ENCODE assay signal across 15 cellular contexts in genomic region chr9:120475341-120475740, GRCh38.
DNase-seq lines count a peak whose midpoint lies in the region; ATAC-seq and TF ChIP-seq lines count a peak whose summit lies in the region.
"Had no signal": no experiment of that assay in that cellular context is flagged by ENCODE, and none has a peak within 500 bp of the region (broad histone marks: within the 10 kb centered on the region; RNA-seq: fewer than 3 reads in every experiment).

No MANE protein-coding gene starts in this region.

- DNase-seq in activated naive CD4-positive, alpha-beta T cell treated with anti-CD3 and anti-CD28 coated beads, Interleukin-2, amount 50 U/mL, for 72 hours (ENCODE audit: low spot score in 2 of 2) = no peak
- no peak for DNase-seq in activated naive CD4-positive, alpha-beta T cell treated with anti-CD3 and anti-CD28 coated beads for 36 hours
- DNase-seq in choroid plexus epithelial cell (ENCODE audit: low read depth) (peak; percentile 96), lower leg skin (ENCODE audit: low spot score in 2 of 2) (peak; percentile 50 to 87), tibial nerve (ENCODE audit: low spot score in 2 of 2) (peak in 1 of 2 donors; percentile 24), retina (no peak), NCI-H748 treated with DMSO at 0.1 percent for 48 hours (lab: John Stamatoyannopoulos, UW) (no peak)
- DNase-seq in activated CD8-positive, alpha-beta memory T cell treated with anti-CD3 and anti-CD28 coated beads for 24 hours = no peak
- DNase-seq: activated CD4-positive, alpha-beta memory T cell treated with anti-CD3 and anti-CD28 coated beads for 36 hours; activated gamma-delta T cell; DND-41; foreskin melanocyte; NCI-H187 treated with DMSO at 0.1 percent for 48 hours; right lobe of liver had no signal

- intact Hi-C loops in activated naive CD4-positive, alpha-beta T cell treated with anti-CD3 and anti-CD28 coated beads for 36 hours (cut with micrococcal nuclease) = loop anchor here (5.0 kb wide), 1 partner anchor 918 kb away; no protein-coding TSS in a partner anchor
- intact Hi-C loops in lower leg skin (cut with DNase I; ENCODE audit: low total_unique reads) = no loop called here

- H3K27ac ChIP-seq in tibial nerve = peak overlapping the region in 3 of 4 donors; percentile 13 to 63 (median 58)
- H3K27ac ChIP-seq: right lobe of liver had no signal

- no peaks in the 10 kb centered on the region for H3K27me3 ChIP-seq in tibial nerve
- H3K27me3 ChIP-seq: right lobe of liver had no signal

- no peak for TF ChIP-seq POLR2A in lower leg skin (IDR thresholded peaks at IDR 0.05)
- no peak for TF ChIP-seq POLR2A in tibial nerve (IDR thresholded peaks at IDR 0.05)

- peaks cover 0 to 7% of the 10 kb centered on the region in 2 donors for H3K36me3 Mint-ChIP-seq in activated naive CD4-positive, alpha-beta T cell treated with anti-CD3 and anti-CD28 coated beads, Interleukin-2, amount 50 U/mL, for 72 hours
- peaks cover 36% of the 10 kb centered on the region for H3K36me3 Mint-ChIP-seq in activated naive CD4-positive, alpha-beta T cell treated with anti-CD3 and anti-CD28 coated beads for 36 hours (ENCODE audit: low read depth)

- no peaks in the 10 kb centered on the region for H3K9me3 Mint-ChIP-seq in activated naive CD4-positive, alpha-beta T cell treated with anti-CD3 and anti-CD28 coated beads, Interleukin-2, amount 50 U/mL, for 72 hours
- H3K9me3 Mint-ChIP-seq in activated naive CD4-positive, alpha-beta T cell treated with anti-CD3 and anti-CD28 coated beads for 36 hours = no peaks in the 10 kb centered on the region
- H3K9me3 Mint-ChIP-seq: activated CD4-positive, alpha-beta memory T cell treated with anti-CD3 and anti-CD28 coated beads for 36 hours had no signal

- H3K4me3 Mint-ChIP-seq in activated naive CD4-positive, alpha-beta T cell treated with anti-CD3 and anti-CD28 coated beads for 36 hours = no peak overlapping the region
- H3K4me3 Mint-ChIP-seq: activated CD4-positive, alpha-beta memory T cell treated with anti-CD3 and anti-CD28 coated beads for 36 hours had no signal

- H3K4me1 ChIP-seq in tibial nerve = peaks cover 0 to 17% (median 0%) of the 10 kb centered on the region in 4 donors

- H3K4me1 Mint-ChIP-seq in activated naive CD4-positive, alpha-beta T cell treated with anti-CD3 and anti-CD28 coated beads for 36 hours (ENCODE audit: low read depth) = peaks cover 3% of the 10 kb centered on the region

- H3K4me3 ChIP-seq in choroid plexus epithelial cell (ENCODE audit: low read depth, low read length) (peak overlapping the region; percentile 3), lower leg skin (ENCODE audit: low read depth, poor library complexity, severe bottlenecking) (no peak overlapping the region), tibial nerve (no peak overlapping the region)
- H3K4me3 ChIP-seq: right lobe of liver, thoracic aorta had no signal

- no peaks in the 10 kb centered on the region for H3K9me3 ChIP-seq in tibial nerve
- H3K9me3 ChIP-seq: right lobe of liver, thoracic aorta had no signal

- CTCF ChIA-PET in activated naive CD4-positive, alpha-beta T cell treated with anti-CD3 and anti-CD28 coated beads for 36 hours (lab: Charles Lee) = no interaction called here

- WGBS in lower leg skin, 2 donors = 75 to 80% methylated on average over 7 of the region's 7 CpGs
- WGBS in tibial nerve, 2 donors = 54 to 63% methylated on average over 7 of the region's 7 CpGs

- no peaks in the 10 kb centered on the region for H3K27me3 Mint-ChIP-seq in activated naive CD4-positive, alpha-beta T cell treated with anti-CD3 and anti-CD28 coated beads for 36 hours (ENCODE audit: low read depth)
- H3K27me3 Mint-ChIP-seq: activated CD4-positive, alpha-beta memory T cell treated with anti-CD3 and anti-CD28 coated beads for 36 hours had no signal

- no peak for TF ChIP-seq EP300 in tibial nerve (IDR thresholded peaks at IDR 0.05)

- no peak for ATAC-seq in activated naive CD4-positive, alpha-beta T cell treated with anti-CD3 and anti-CD28 coated beads, Interleukin-2, amount 50 U/mL, for 72 hours
- ATAC-seq: right lobe of liver had no signal

- peak overlapping the region; percentile 60 to 90 for H3K27ac Mint-ChIP-seq in activated naive CD4-positive, alpha-beta T cell treated with anti-CD3 and anti-CD28 coated beads, Interleukin-2, amount 50 U/mL, for 72 hours
- no peak overlapping the region for H3K27ac Mint-ChIP-seq in activated naive CD4-positive, alpha-beta T cell treated with anti-CD3 and anti-CD28 coated beads for 36 hours
- H3K27ac Mint-ChIP-seq: activated CD4-positive, alpha-beta memory T cell treated with anti-CD3 and anti-CD28 coated beads for 36 hours had no signal

- peaks cover 0 to 53% (median 0%) of the 10 kb centered on the region in 3 donors for H3K36me3 ChIP-seq in tibial nerve

- no peak for TF ChIP-seq CTCF in choroid plexus epithelial cell (conservative IDR thresholded peaks at IDR 0.05; ENCODE audit: low read depth, low read length)
- TF ChIP-seq CTCF in lower leg skin (IDR thresholded peaks at IDR 0.05) = no peak
- TF ChIP-seq CTCF in tibial nerve (IDR thresholded peaks at IDR 0.05) = no peak

Comparison
In these comparisons a context has a peak if more than half of its experiments do, and no peak if none do; other contexts are left out.
1. DNase-seq: peak in choroid plexus epithelial cell (single experiment) and lower leg skin (2 of 2); none in activated naive CD4-positive, alpha-beta T cell treated with anti-CD3 and anti-CD28 coated beads, Interleukin-2, amount 50 U/mL, for 72 hours (0 of 2), activated naive CD4-positive, alpha-beta T cell treated with anti-CD3 and anti-CD28 coated beads for 36 hours (single experiment), retina (single experiment), activated CD8-positive, alpha-beta memory T cell treated with anti-CD3 and anti-CD28 coated beads for 24 hours (single experiment) and NCI-H748 treated with DMSO at 0.1 percent for 48 hours (single experiment).